In genomic region chr2:9394816-9395215, GRCh38 we compare ENCODE assay signal across 24 cellular contexts. TPM values are rescaled to one million over a fixed set of nuclear protein-coding genes. Genes with fewer than 3 reads are reported as not detected.
DNase-seq lines count a peak whose midpoint lies in the region; ATAC-seq and TF ChIP-seq lines count a peak whose summit lies in the region.
"Had no signal": no experiment of that assay in that cellular context is flagged by ENCODE, and none has a peak within 500 bp of the region (broad histone marks: within the 10 kb centered on the region; RNA-seq: fewer than 3 reads in every experiment).

No MANE protein-coding gene starts in this region.

- intact Hi-C loops in posterior vena cava (cut with DNase I) (no loop called here), spleen (cut with DNase I; ENCODE audit: low total_unique reads) (no loop called here), heart left ventricle (cut with DNase I) (no loop called here), MCF 10A (cut with micrococcal nuclease) (no loop called here)

- CTCF ChIA-PET in MCF 10A (lab: Yijun Ruan, JAX): no interaction called here

- 88 to 94% (median 92%) methylated on average over 11 to 15 of the region's 15 CpGs for WGBS in spleen, 5 donors
- 91 to 94% (median 92%) methylated on average over 15 of the region's 15 CpGs for WGBS in heart left ventricle, 4 donors

- H3K36me3 ChIP-seq in HUES6 (ENCODE audit: control insufficient read depth, insufficient read depth, low read length): peaks cover 6% of the 10 kb centered on the region
- no peaks in the 10 kb centered on the region for H3K36me3 ChIP-seq in spleen
- peaks cover 0 to 68% (median 35%) of the 10 kb centered on the region in 9 donors for H3K36me3 ChIP-seq in heart left ventricle
- H3K36me3 ChIP-seq: BE2C had no signal

- no peaks in the 10 kb centered on the region for H3K9me3 Mint-ChIP-seq in activated naive CD4-positive, alpha-beta T cell treated with anti-CD3 and anti-CD28 coated beads, Interleukin-2, amount 50 U/mL, for 72 hours
- no peaks in the 10 kb centered on the region for H3K9me3 Mint-ChIP-seq in MCF 10A (ENCODE audit: unreplicated experiment)
- H3K9me3 Mint-ChIP-seq: CD4-positive, alpha-beta T cell; CD8-positive, alpha-beta memory T cell had no signal

- no TSS peak for BruUV-seq in MCF 10A (replicated peaks; lab: Mats Ljungman, UMichigan)

- H3K27me3 Mint-ChIP-seq in MCF 10A (ENCODE audit: insufficient read depth, unreplicated experiment): no peaks in the 10 kb centered on the region
- H3K27me3 Mint-ChIP-seq: CD4-positive, alpha-beta T cell had no signal

- H3K27ac Mint-ChIP-seq in activated naive CD4-positive, alpha-beta T cell treated with anti-CD3 and anti-CD28 coated beads, Interleukin-2, amount 50 U/mL, for 72 hours: no peak overlapping the region
- H3K27ac Mint-ChIP-seq in MCF 10A (ENCODE audit: low read depth, unreplicated experiment): no peak overlapping the region
- H3K27ac Mint-ChIP-seq: CD4-positive, alpha-beta T cell; CD8-positive, alpha-beta memory T cell had no signal

- POLR2A ChIA-PET in MCF 10A (lab: Yijun Ruan, JAX): interaction anchor here (0.6 kb wide), 2 partner anchors 149 to 283 kb away, joined by 4 to 6 read pairs; no protein-coding TSS in a partner anchor

- no peaks in the 10 kb centered on the region for H3K36me3 Mint-ChIP-seq in activated naive CD4-positive, alpha-beta T cell treated with anti-CD3 and anti-CD28 coated beads, Interleukin-2, amount 50 U/mL, for 72 hours
- H3K36me3 Mint-ChIP-seq in MCF 10A (ENCODE audit: insufficient read depth, unreplicated experiment): peaks cover 86% of the 10 kb centered on the region
- H3K36me3 Mint-ChIP-seq: CD8-positive, alpha-beta memory T cell had no signal

- H3K9me3 ChIP-seq in HUES6 (ENCODE audit: control insufficient read depth, insufficient read depth, low read depth, low read length) (no peaks in the 10 kb centered on the region), spleen (no peaks in the 10 kb centered on the region), heart left ventricle (no peaks in the 10 kb centered on the region)
- H3K9me3 ChIP-seq: A549; BE2C; BLaER1 treated with 17β-estradiol and CSF1 and Interleukin-3, amounts not matched to agents 10 nM and 100 nM had no signal

- H3K4me3 ChIP-seq in HUES6 (ENCODE audit: low read depth, low read length): no peak overlapping the region
- no peak overlapping the region for H3K4me3 ChIP-seq in spleen
- H3K4me3 ChIP-seq in heart left ventricle: no peak overlapping the region
- H3K4me3 ChIP-seq: A549; BLaER1 treated with 17β-estradiol and CSF1 and Interleukin-3, amounts not matched to agents 10 nM and 100 nM; GM12878 had no signal

- no peaks in the 10 kb centered on the region for H3K4me1 Mint-ChIP-seq in MCF 10A (ENCODE audit: insufficient read depth, unreplicated experiment)
- H3K4me1 Mint-ChIP-seq: CD14-positive monocyte; CD8-positive, alpha-beta memory T cell had no signal

- H3K27ac ChIP-seq in HUES6 (ENCODE audit: low read depth, low read length) (no peak overlapping the region), spleen (no peak overlapping the region), heart left ventricle (no peak overlapping the region)
- H3K27ac ChIP-seq: A549; BLaER1 treated with 17β-estradiol and CSF1 and Interleukin-3, amounts not matched to agents 10 nM and 100 nM had no signal

- ATAC-seq in HG03565 (IDR thresholded peaks at IDR 0.05; ENCODE audit: unreplicated experiment): no peak
- ATAC-seq in activated naive CD4-positive, alpha-beta T cell treated with anti-CD3 and anti-CD28 coated beads, Interleukin-2, amount 50 U/mL, for 72 hours: no peak
- ATAC-seq in heart left ventricle: no peak
- ATAC-seq: A549, GM12878, HCT116 had no signal

- DNase-seq in islet precursor cell (peak; percentile 38), posterior vena cava (ENCODE audit: low spot score) (peak; percentile 75), spleen (peak; percentile 61), heart left ventricle (no peak), MCF 10A (ENCODE audit: unreplicated experiment) (no peak)
- no peak for DNase-seq in activated naive CD4-positive, alpha-beta T cell treated with anti-CD3 and anti-CD28 coated beads, Interleukin-2, amount 50 U/mL, for 72 hours (ENCODE audit: low spot score in 2 of 2)
- DNase-seq: 8988T; ACHN; AML-193; BE2C; CD4-positive, alpha-beta T cell; CD8-positive, alpha-beta memory T cell; DMS 273 treated with DMSO at 0.1 percent for 48 hours; DMS79; EL; GDM1; GOT3 had no signal

- H3K4me1 ChIP-seq in HUES6 (ENCODE audit: control insufficient read depth, insufficient read depth, low read length): peaks cover 16% of the 10 kb centered on the region; the same call in 1 of the 2 replicates
- peaks cover 0 to 9% (median 0%) of the 10 kb centered on the region in 6 donors for H3K4me1 ChIP-seq in spleen
- peaks cover 0 to 36% (median 20%) of the 10 kb centered on the region in 12 donors for H3K4me1 ChIP-seq in heart left ventricle
- H3K4me1 ChIP-seq: A549, BE2C had no signal

- TF ChIP-seq CTCF in spleen (IDR thresholded peaks at IDR 0.05 in 8 of 11, conservative IDR thresholded peaks at IDR 0.05 in 3 of 11): no peak
- TF ChIP-seq CTCF in heart left ventricle (IDR thresholded peaks at IDR 0.05): no peak
- no peak for TF ChIP-seq CTCF in MCF 10A (IDR thresholded peaks at IDR 0.05; ENCODE audit: unreplicated experiment)

- TF ChIP-seq POLR2A in spleen (IDR thresholded peaks at IDR 0.05) (no peak), heart left ventricle (IDR thresholded peaks at IDR 0.05) (no peak)

- H3K27me3 ChIP-seq in HUES6 (ENCODE audit: control insufficient read depth, insufficient read depth, low read length): no peaks in the 10 kb centered on the region
- H3K27me3 ChIP-seq in spleen (replicated peaks in 1 of 7): peaks cover 0 to 5% (median 0%) of the 10 kb centered on the region in 7 donors
- H3K27me3 ChIP-seq in heart left ventricle: no peaks in the 10 kb centered on the region
- H3K27me3 ChIP-seq: BE2C; BLaER1 treated with 17β-estradiol and CSF1 and Interleukin-3, amounts not matched to agents 10 nM and 100 nM had no signal

- no peak overlapping the region for H3K4me3 Mint-ChIP-seq in MCF 10A (ENCODE audit: unreplicated experiment)
- H3K4me3 Mint-ChIP-seq: CD14-positive monocyte; CD4-positive, alpha-beta T cell; CD8-positive, alpha-beta memory T cell had no signal

- peak overlapping the region; percentile 16 for H3K9ac ChIP-seq in HUES6 (ENCODE audit: low read length)
- H3K9ac ChIP-seq: BLaER1 treated with 17β-estradiol and CSF1 and Interleukin-3, amounts not matched to agents 10 nM and 100 nM had no signal

RNA-seq across cellular contexts. Expression of gene ITGB1BP1, which starts 28.5 kb away (rescaled TPM):
- total RNA-seq in posterior vena cava: 100 to 1,000 TPM; 100 to 143 TPM
- total RNA-seq in spleen: 10 to 100 TPM; 24.0 to 54.9 (median 51.0) TPM
- polyA plus RNA-seq in spleen: 10 to 100 TPM; 66.7 to 79.4 (median 76.0) TPM
- 100 to 1,000 TPM; 101 to 173 TPM for total RNA-seq in activated naive CD4-positive, alpha-beta T cell treated with anti-CD3 and anti-CD28 coated beads, Interleukin-2, amount 50 U/mL, for 72 hours
- total RNA-seq in heart left ventricle: 100 to 1,000 TPM in 6 of 9 donors, 10 to 100 TPM in 3; 26.5 to 163 (median 104) TPM
- 100 to 1,000 TPM in 1 of 2 donors, 10 to 100 TPM in 1; 85.6 to 165 TPM for polyA plus RNA-seq in heart left ventricle
- total RNA-seq in MCF 10A (2022): 124 and 125 TPM in 2 replicates

RNA-seq across cellular contexts. Expression of gene CPSF3, which starts 28.6 kb away (rescaled TPM):
- 10 to 100 TPM; 18.2 to 18.7 TPM for total RNA-seq in posterior vena cava
- total RNA-seq in spleen: 10 to 100 TPM; 21.5 to 35.8 (median 28.2) TPM
- polyA plus RNA-seq in spleen: 10 to 100 TPM; 18.9 to 24.0 (median 19.1) TPM
- 10 to 100 TPM; 55.8 to 63.3 TPM for total RNA-seq in activated naive CD4-positive, alpha-beta T cell treated with anti-CD3 and anti-CD28 coated beads, Interleukin-2, amount 50 U/mL, for 72 hours
- total RNA-seq in heart left ventricle: 10 to 100 TPM; 13.8 to 27.5 (median 18.3) TPM
- polyA plus RNA-seq in heart left ventricle: 10 to 100 TPM; 12.0 to 21.9 TPM
- 51.0 and 51.6 TPM in 2 replicates for total RNA-seq in MCF 10A (2022)

Comparison
In these comparisons a context has a peak if more than half of its experiments do, and no peak if none do; other contexts are left out.
1. DNase-seq: peak in islet precursor cell (single experiment), posterior vena cava (single experiment) and spleen (single experiment); none in activated naive CD4-positive, alpha-beta T cell treated with anti-CD3 and anti-CD28 coated beads, Interleukin-2, amount 50 U/mL, for 72 hours (0 of 2), heart left ventricle (0 of 5) and MCF 10A (single experiment).